Comparison of ENCODE assay signal across 31 cellular contexts in genomic region chr10:14707441-14707840, GRCh38.
DNase-seq lines count a peak whose midpoint lies in the region; ATAC-seq and TF ChIP-seq lines count a peak whose summit lies in the region.
"Had no signal": no experiment of that assay in that cellular context is flagged by ENCODE, and none has a peak within 500 bp of the region (broad histone marks: within the 10 kb centered on the region; RNA-seq: fewer than 3 reads in every experiment).

No MANE protein-coding gene starts in this region.

- H3K27ac Mint-ChIP-seq in neural progenitor cell, result peak overlapping the region; percentile 43
- H3K27ac Mint-ChIP-seq in CD4-positive, alpha-beta T cell, result no peak overlapping the region
- H3K27ac Mint-ChIP-seq: activated CD8-positive, alpha-beta memory T cell treated with anti-CD3 and anti-CD28 coated beads, Interleukin-2, amount 10 ng/mL, durations not matched to agents 7 days and 5 days; CD8-positive, alpha-beta memory T cell; natural killer cell had no signal

- CTCF ChIA-PET in SK-N-SH (lab: Yijun Ruan, JAX), result interaction anchor here (1.2 kb wide), 1 partner anchor 12 kb away, joined by 3 read pairs; no protein-coding TSS in a partner anchor
- CTCF ChIA-PET in HEK293T (lab: Yijun Ruan, JAX), result interaction anchor here (0.6 kb wide), 1 partner anchor 171 kb away, joined by 3 read pairs; no protein-coding TSS in a partner anchor
- CTCF ChIA-PET in CD4-positive, alpha-beta T cell (lab: Charles Lee), result no interaction called here

- POLR2A ChIA-PET in SK-N-SH (lab: Yijun Ruan, JAX), result no interaction called here
- POLR2A ChIA-PET in HEK293T (lab: Yijun Ruan, JAX), result no interaction called here
- POLR2A ChIA-PET in CD4-positive, alpha-beta T cell (lab: Charles Lee), result interaction anchor here (0.6 kb wide), 1 partner anchor 12 kb away, joined by 3 read pairs; no protein-coding TSS in a partner anchor

- H3K79me2 ChIP-seq in SK-N-SH (ENCODE audit: insufficient read depth), result no peaks in the 10 kb centered on the region
- H3K79me2 ChIP-seq in neural progenitor cell (ENCODE audit: low read depth), result no peaks in the 10 kb centered on the region

- H3K27me3 ChIP-seq in SK-N-SH (ENCODE audit: insufficient read depth) (no peaks in the 10 kb centered on the region), neural progenitor cell (no peaks in the 10 kb centered on the region)
- H3K27me3 ChIP-seq in CD4-positive, alpha-beta T cell (ENCODE audit: control insufficient read depth, insufficient read depth, low read length), result no peaks in the 10 kb centered on the region
- H3K27me3 ChIP-seq: pancreas, suprapubic skin, upper lobe of right lung had no signal

- H3K4me3 ChIP-seq in AG10803 (ENCODE audit: low read length) (no peak overlapping the region), SK-N-SH (ENCODE audit: low read depth in 2 of 2, low read length in 1 of 2) (no peak overlapping the region), neural progenitor cell (no peak overlapping the region)
- H3K4me3 ChIP-seq: dorsolateral prefrontal cortex, heart right ventricle, pancreas, skin epidermis, suprapubic skin, upper lobe of right lung had no signal

- peaks cover 6% of the 10 kb centered on the region for H3K4me1 Mint-ChIP-seq in neural progenitor cell
- no peaks in the 10 kb centered on the region for H3K4me1 Mint-ChIP-seq in CD4-positive, alpha-beta T cell (ENCODE audit: low read depth)
- H3K4me1 Mint-ChIP-seq: activated CD8-positive, alpha-beta memory T cell treated with anti-CD3 and anti-CD28 coated beads, Interleukin-2, amount 10 ng/mL, durations not matched to agents 7 days and 5 days; CD8-positive, alpha-beta memory T cell; natural killer cell had no signal

- H2AFZ ChIP-seq in SK-N-SH (ENCODE audit: low read depth), result no peak overlapping the region
- H2AFZ ChIP-seq in neural progenitor cell (replicated peaks), result peak overlapping the region; percentile 26

- H3F3A ChIP-seq in SK-N-SH (replicated peaks; ENCODE audit: insufficient read depth) (no peaks in the 10 kb centered on the region), neural progenitor cell (ENCODE audit: low read depth) (no peaks in the 10 kb centered on the region)

- no peak for TF ChIP-seq RAD21 in SK-N-SH (IDR thresholded peaks at IDR 0.05; ENCODE audit: low read length)

- DNase-seq in AG10803 (ENCODE audit: low read depth) (peak; percentile 52), SK-N-SH (peak; percentile 24), fibroblast of gingiva (ENCODE audit: low read depth) (peak; percentile 72), neural progenitor cell (ENCODE audit: low spot score) (peak; percentile 38), HEK293T (ENCODE audit: extremely low spot score) (no peak)
- DNase-seq in CD4-positive, alpha-beta T cell, result no peak
- DNase-seq: activated CD4-positive, alpha-beta T cell treated with anti-CD3 and anti-CD28 coated beads, Interleukin-2, amount 50 U/mL, for 4 hours; activated CD8-positive, alpha-beta memory T cell treated with anti-CD3 and anti-CD28 coated beads, Interleukin-2, amount 10 ng/mL, durations not matched to agents 7 days and 5 days; activated gamma-delta T cell; activated T-cell treated with anti-CD3 and anti-CD28 coated beads, Interleukin-2, amount 50 U/mL, for 4 hours; CD8-positive, alpha-beta memory T cell; DMS 273 treated with DMSO at 0.1 percent for 48 hours; dorsolateral prefrontal cortex; foreskin keratinocyte; heart right ventricle; KG1; natural killer cell; NCI-H1105; NCI-H187 treated with DMSO at 0.1 percent for 48 hours; NCI-H524; OCI-M1; pancreas; retina; stimulated activated naive B cell treated with anti-CD40 and anti-IgM and Interleukin-4, amounts not matched to agents 10 μg/mL and 1 μg/mL and 100 μg/mL, for 72 hours; T-helper 2 cell; upper lobe of right lung had no signal

- H3K4me1 ChIP-seq in SK-N-SH (ENCODE audit: control insufficient read depth in 1 of 2, insufficient read depth in 2 of 2, low read depth in 1 of 2, low read length in 1 of 2) (peaks cover 0 to 4% of the 10 kb centered on the region in 2 experiments; a peak in 1 of 4 replicates), neural progenitor cell (peaks cover 8% of the 10 kb centered on the region)
- H3K4me1 ChIP-seq: foreskin keratinocyte, pancreas, suprapubic skin, upper lobe of right lung had no signal

- H3K9me3 ChIP-seq in SK-N-SH (no peaks in the 10 kb centered on the region), neural progenitor cell (ENCODE audit: low read depth) (no peaks in the 10 kb centered on the region)
- H3K9me3 ChIP-seq in CD4-positive, alpha-beta T cell (ENCODE audit: control insufficient read depth, low read length), result no peaks in the 10 kb centered on the region
- H3K9me3 ChIP-seq: heart right ventricle, pancreas, suprapubic skin, upper lobe of right lung had no signal

- H3K9me2 ChIP-seq in SK-N-SH, result no peaks in the 10 kb centered on the region

- TF ChIP-seq CTCF in AG10803 (conservative IDR thresholded peaks at IDR 0.05; ENCODE audit: low read length) (no peak), SK-N-SH (IDR thresholded peaks at IDR 0.05) (no peak), neural progenitor cell (IDR thresholded peaks at IDR 0.05) (no peak)
- TF ChIP-seq CTCF in CD4-positive, alpha-beta T cell (IDR thresholded peaks at IDR 0.05), result no peak

- no peak overlapping the region for H3K4me2 ChIP-seq in SK-N-SH
- no peak overlapping the region for H3K4me2 ChIP-seq in neural progenitor cell

- H3K36me3 ChIP-seq in SK-N-SH (replicated peaks in 1 of 2; ENCODE audit: control insufficient read depth in 1 of 2, insufficient read depth in 2 of 2, low read length in 1 of 2) (no peaks in the 10 kb centered on the region), neural progenitor cell (no peaks in the 10 kb centered on the region)
- H3K36me3 ChIP-seq: heart right ventricle, pancreas, suprapubic skin, upper lobe of right lung had no signal

- H4K20me1 ChIP-seq in SK-N-SH (ENCODE audit: insufficient read depth) (no peaks in the 10 kb centered on the region), neural progenitor cell (ENCODE audit: low read depth) (no peaks in the 10 kb centered on the region)

- no peak for TF ChIP-seq EP300 in SK-N-SH (IDR thresholded peaks at IDR 0.05; ENCODE audit: borderline replicate concordance in 1 of 2, low read depth in 1 of 2, low read length in 1 of 2)

- no peaks in the 10 kb centered on the region for H3K9me3 Mint-ChIP-seq in neural progenitor cell
- no peaks in the 10 kb centered on the region for H3K9me3 Mint-ChIP-seq in CD4-positive, alpha-beta T cell
- H3K9me3 Mint-ChIP-seq: activated T-cell treated with anti-CD3 and anti-CD28 coated beads, Interleukin-2, amount 50 U/mL, for 4 hours; CD8-positive, alpha-beta memory T cell; natural killer cell; stimulated activated naive B cell treated with anti-CD40 and anti-IgM and Interleukin-4, amounts not matched to agents 10 μg/mL and 1 μg/mL and 100 μg/mL, for 72 hours had no signal

- 50% methylated on average over 4 of the region's 4 CpGs for WGBS in SK-N-SH (ENCODE audit: low lambda C conversion rate)

- no peak overlapping the region for H3K9ac ChIP-seq in SK-N-SH
- H3K9ac ChIP-seq in neural progenitor cell, result no peak overlapping the region

- H3K27ac ChIP-seq in SK-N-SH (ENCODE audit: low read depth in 2 of 2, low read length in 1 of 2) (no peak overlapping the region), neural progenitor cell (no peak overlapping the region)
- H3K27ac ChIP-seq in CD4-positive, alpha-beta T cell (ENCODE audit: low read depth, low read length), result no peak overlapping the region
- H3K27ac ChIP-seq: dorsolateral prefrontal cortex, foreskin keratinocyte, heart right ventricle, pancreas, RWPE1, suprapubic skin, upper lobe of right lung had no signal

- no peak overlapping the region for H3K4me3 Mint-ChIP-seq in neural progenitor cell
- no peak overlapping the region for H3K4me3 Mint-ChIP-seq in CD4-positive, alpha-beta T cell
- H3K4me3 Mint-ChIP-seq: activated CD8-positive, alpha-beta memory T cell treated with anti-CD3 and anti-CD28 coated beads, Interleukin-2, amount 10 ng/mL, durations not matched to agents 7 days and 5 days; activated T-cell treated with anti-CD3 and anti-CD28 coated beads, Interleukin-2, amount 50 U/mL, for 4 hours; CD8-positive, alpha-beta memory T cell; natural killer cell; stimulated activated naive B cell treated with anti-CD40 and anti-IgM and Interleukin-4, amounts not matched to agents 10 μg/mL and 1 μg/mL and 100 μg/mL, for 72 hours had no signal

- H3K27me3 Mint-ChIP-seq in neural progenitor cell (ENCODE audit: insufficient read depth, low read depth), result peaks cover 2% of the 10 kb centered on the region
- no peaks in the 10 kb centered on the region for H3K27me3 Mint-ChIP-seq in CD4-positive, alpha-beta T cell
- H3K27me3 Mint-ChIP-seq: stimulated activated naive B cell treated with anti-CD40 and anti-IgM and Interleukin-4, amounts not matched to agents 10 μg/mL and 1 μg/mL and 100 μg/mL, for 72 hours had no signal

- no peaks in the 10 kb centered on the region for H3K36me3 Mint-ChIP-seq in neural progenitor cell
- H3K36me3 Mint-ChIP-seq in CD4-positive, alpha-beta T cell (ENCODE audit: low read depth), result no peaks in the 10 kb centered on the region
- H3K36me3 Mint-ChIP-seq: activated CD8-positive, alpha-beta memory T cell treated with anti-CD3 and anti-CD28 coated beads, Interleukin-2, amount 10 ng/mL, durations not matched to agents 7 days and 5 days; natural killer cell; stimulated activated naive B cell treated with anti-CD40 and anti-IgM and Interleukin-4, amounts not matched to agents 10 μg/mL and 1 μg/mL and 100 μg/mL, for 72 hours had no signal

- intact Hi-C loops in CD4-positive, alpha-beta T cell (cut with DNase I, micrococcal nuclease), result no loop called here

- no peak for ATAC-seq in HG02885 (IDR thresholded peaks at IDR 0.05; ENCODE audit: poor library complexity, unreplicated experiment)
- no peak for ATAC-seq in HG03135 (IDR thresholded peaks at IDR 0.05; ENCODE audit: unreplicated experiment)
- no peak for ATAC-seq in CD4-positive, alpha-beta T cell (ENCODE audit: poor library complexity)
- ATAC-seq: activated CD8-positive, alpha-beta memory T cell treated with anti-CD3 and anti-CD28 coated beads, Interleukin-2, amount 10 ng/mL, durations not matched to agents 7 days and 5 days; activated T-cell treated with anti-CD3 and anti-CD28 coated beads, Interleukin-2, amount 50 U/mL, for 4 hours; foreskin keratinocyte; heart right ventricle; natural killer cell; pancreas; stimulated activated naive B cell treated with anti-CD40 and anti-IgM and Interleukin-4, amounts not matched to agents 10 μg/mL and 1 μg/mL and 100 μg/mL, for 72 hours; upper lobe of right lung had no signal

TF ChIP-seq in SK-N-SH, 30 proteins besides CTCF, POLR2A, EP300 and RAD21 (continues in another document):
- TF ChIP-seq ELF1 (IDR thresholded peaks at IDR 0.05) (no peak), TCF12 (IDR thresholded peaks at IDR 0.05) (no peak), CHD2 (IDR thresholded peaks at IDR 0.05; ENCODE audit: low read length, partially characterized antibody) (no peak)

TF ChIP-seq in HEK293T, 16 proteins besides CTCF, POLR2A, EP300 and RAD21 (continues in another document):
- TF ChIP-seq HDGF (IDR thresholded peaks at IDR 0.05; ENCODE audit: borderline replicate concordance) (no peak), ARNT (IDR thresholded peaks at IDR 0.05) (no peak), ELF4 (IDR thresholded peaks at IDR 0.05) (no peak), ZNF384 (IDR thresholded peaks at IDR 0.05) (no peak), LEF1 (IDR thresholded peaks at IDR 0.05; ENCODE audit: borderline replicate concordance) (no peak), L3MBTL2 (conservative IDR thresholded peaks at IDR 0.05) (no peak), FOXM1 (IDR thresholded peaks at IDR 0.05; ENCODE audit: borderline replicate concordance) (no peak)

Comparison
In these comparisons a context has a peak if more than half of its experiments do, and no peak if none do; other contexts are left out.
1. DNase-seq: peak in AG10803 (single experiment), SK-N-SH (single experiment), fibroblast of gingiva (single experiment) and neural progenitor cell (single experiment); none in HEK293T (single experiment) and CD4-positive, alpha-beta T cell (0 of 10).